8 cellular contexts compared by ENCODE assay signal in the genomic region with DNA sequence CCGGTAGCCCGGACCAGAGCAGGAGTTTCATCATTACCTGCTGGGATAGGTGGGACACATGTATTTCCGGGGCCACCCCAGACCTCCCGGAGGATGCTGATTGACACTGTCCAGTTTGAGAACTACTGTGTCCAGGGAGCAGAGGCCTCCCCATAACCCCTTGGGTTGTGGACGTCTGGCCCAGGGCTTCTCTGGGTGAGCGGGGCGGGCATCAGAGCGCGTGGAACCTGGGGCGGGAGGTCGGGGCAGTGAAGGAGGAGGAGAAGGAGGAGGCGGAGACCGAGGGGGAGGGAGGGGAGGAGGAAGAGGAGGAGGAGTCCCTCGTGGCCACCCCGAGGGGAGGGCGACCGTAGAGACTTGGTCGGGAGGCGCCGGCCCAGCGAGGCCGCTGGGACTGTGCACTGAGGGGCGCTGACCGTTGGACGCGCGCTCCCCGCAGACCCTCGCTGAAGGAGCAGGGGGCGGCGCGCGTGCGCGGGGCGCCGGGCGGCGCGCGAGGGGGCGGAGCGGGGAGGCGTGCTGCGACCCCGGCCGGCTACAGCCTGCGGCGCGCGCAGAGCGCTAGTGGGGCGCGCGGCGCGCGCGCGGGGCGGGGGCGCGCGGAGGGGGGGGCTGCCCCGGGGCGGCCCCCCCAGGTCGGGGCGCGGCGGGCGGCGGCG. TPM values are rescaled to one million over a fixed set of nuclear protein-coding genes. Genes with fewer than 3 reads are reported as not detected.
DNase-seq lines count a peak whose midpoint lies in the region; ATAC-seq and TF ChIP-seq lines count a peak whose summit lies in the region.

A gene (plus strand): TSS at position 356 of the 659 bp plus-strand sequence. CDS start 366 bp downstream, outside the sequence.

- H3K9me3 ChIP-seq in ascending aorta (no peaks in the 10 kb centered on the region), sigmoid colon (no peaks in the 10 kb centered on the region)

- 1% methylated on average over 73 of the region's 73 CpGs for WGBS in sigmoid colon, 2 donors

- TF ChIP-seq POLR2A in sigmoid colon (IDR thresholded peaks at IDR 0.05) = no peak

- peaks cover 0 to 29% of the 10 kb centered on the region in 2 donors for H3K27me3 Mint-ChIP-seq in T-cell

- H3K4me1 Mint-ChIP-seq in T-cell = peaks cover 30 to 34% (median 30%) of the 10 kb centered on the region in 3 donors

- TF ChIP-seq CTCF in ascending aorta (IDR thresholded peaks at IDR 0.05) (no peak), sigmoid colon (IDR thresholded peaks at IDR 0.05) (no peak)

- H3K4me3 Mint-ChIP-seq in T-cell = peak within 1 kb of the TSS; percentile 87 to 98 (median 89)

- H3K27me3 ChIP-seq in ascending aorta (no peaks in the 10 kb centered on the region), sigmoid colon (no peaks in the 10 kb centered on the region)

- H3K27ac Mint-ChIP-seq in T-cell = peak within 1 kb of the TSS; percentile 37 to 84

- intact Hi-C loops in ascending aorta (cut with DNase I) (loop anchor here (5.0 to 10.0 kb wide), 2 partner anchors 208 to 1670 kb away; a partner anchor contains a TSS), sigmoid colon (cut with DNase I) (loop anchor here (10.0 kb wide), 3 partner anchors 100 to 210 kb away; no protein-coding TSS in a partner anchor)

- peaks cover 0 to 13% of the 10 kb centered on the region in 2 donors for H3K4me1 ChIP-seq in ascending aorta
- H3K4me1 ChIP-seq in sigmoid colon = peaks cover 0 to 39% (median 10%) of the 10 kb centered on the region in 4 donors

- H3K36me3 Mint-ChIP-seq in T-cell = no peaks in the 10 kb centered on the region

- CTCF ChIA-PET in T-cell (lab: Charles Lee) = no interaction called here

- H3K9me3 Mint-ChIP-seq in T-cell = no peaks in the 10 kb centered on the region

- H3K27ac ChIP-seq in ascending aorta (peak within 1 kb of the TSS; percentile 57 to 59), sigmoid colon (peak within 1 kb of the TSS; percentile 66 to 83 (median 76))

- DNase-seq in Ammon's horn (ENCODE audit: low spot score) = peak; percentile 78
- peak; percentile 69 for DNase-seq in GM19238 (ENCODE audit: insufficient read length, low spot score)
- peak; percentile 58 for DNase-seq in HuH-7.5 (ENCODE audit: low spot score)
- DNase-seq in T-cell = peak; percentile 6 to 66 (median 34)
- DNase-seq in ascending aorta (ENCODE audit: low spot score in 2 of 2) = peak in 1 of 2 donors; percentile 81
- DNase-seq in hypothalamus (lab: John Stamatoyannopoulos, UW) = peak in 42 of 51 donors; percentile 5 to 77 (median 48)
- peak; percentile 88 for DNase-seq in sigmoid colon

- TF ChIP-seq EP300 in sigmoid colon (IDR thresholded peaks at IDR 0.05) = no peak

- POLR2A ChIA-PET in T-cell (lab: Charles Lee) = interaction anchor here in 1 of 2 donors (0.5 kb wide), 1 partner anchor 140 kb away, joined by 5 read pairs; no protein-coding TSS in a partner anchor

- ATAC-seq in T-cell (replicated peaks in 1 of 4) = peak; percentile 76 to 85 (median 79)
- no peak for ATAC-seq in GM18870 (IDR thresholded peaks at IDR 0.05; ENCODE audit: unreplicated experiment)

- H3K36me3 ChIP-seq in ascending aorta (no peaks in the 10 kb centered on the region), sigmoid colon (no peaks in the 10 kb centered on the region)

- H3K4me3 ChIP-seq in ascending aorta = peak within 1 kb of the TSS; percentile 82 to 90
- peak within 1 kb of the TSS; percentile 48 to 94 (median 90) for H3K4me3 ChIP-seq in sigmoid colon

RNA-seq across cellular contexts. Expression of the gene that starts here (rescaled TPM):
- total RNA-seq in T-cell = 1 to 10 TPM; 1.4 to 7.0 (median 3.6) TPM
- 74.9 TPM for total RNA-seq in ascending aorta
- 1 to 10 TPM; 6.1 to 9.6 (median 8.3) TPM for total RNA-seq in sigmoid colon
- polyA plus RNA-seq in sigmoid colon = 1 to 10 TPM; 1.2 to 7.2 (median 1.4) TPM
